In genomic region chr6:13766201-13766634, GRCh38 we compare ENCODE assay signal across 10 cellular contexts. TPM values are rescaled to one million over a fixed set of nuclear protein-coding genes. Genes with fewer than 3 reads are reported as not detected.
A peak's percentile ranks its signal among the peaks of the same experiment; 100 is the strongest.
DNase-seq lines count a peak whose midpoint lies in the region; ATAC-seq and TF ChIP-seq lines count a peak whose summit lies in the region.
"Had no signal": no experiment of that assay in that cellular context is flagged by ENCODE, and none has a peak within 500 bp of the region (broad histone marks: within the 10 kb centered on the region; RNA-seq: fewer than 3 reads in every experiment).

No MANE protein-coding gene starts in this region.

- peak overlapping the region; percentile 68 for H3K4me3 Mint-ChIP-seq in activated naive CD8-positive, alpha-beta T cell treated with anti-CD3 and anti-CD28 coated beads, Interleukin-2, amount 50 U/mL, for 24 hours

- TF ChIP-seq CTCF in tibial nerve (IDR thresholded peaks at IDR 0.05) = no peak
- TF ChIP-seq CTCF in adrenal gland (IDR thresholded peaks at IDR 0.05) = no peak

- H3K27ac ChIP-seq in tibial nerve = peak overlapping the region in 1 of 4 donors; percentile 15
- no peak overlapping the region for H3K27ac ChIP-seq in adrenal gland

- H3K4me1 ChIP-seq in tibial nerve (peaks cover 0 to 45% (median 30%) of the 10 kb centered on the region in 4 donors), adrenal gland (replicated peaks in 1 of 2) (peaks cover 0 to 8% of the 10 kb centered on the region in 2 donors)

- no peaks in the 10 kb centered on the region for H3K36me3 ChIP-seq in tibial nerve
- H3K36me3 ChIP-seq in adrenal gland (replicated peaks in 1 of 2) = no peaks in the 10 kb centered on the region

- H3K27me3 Mint-ChIP-seq in activated naive CD8-positive, alpha-beta T cell treated with anti-CD3 and anti-CD28 coated beads, Interleukin-2, amount 50 U/mL, for 24 hours = no peaks in the 10 kb centered on the region

- intact Hi-C loops in adrenal gland (cut with DNase I) = no loop called here

- TF ChIP-seq EP300 in tibial nerve (IDR thresholded peaks at IDR 0.05) = peak in 1 of 2 donors; percentile 28

- 69 to 71% methylated on average over 5 of the region's 5 CpGs for WGBS in tibial nerve, 2 donors
- 70 to 86% (median 78%) methylated on average over 5 of the region's 5 CpGs for WGBS in adrenal gland, 4 donors

- ATAC-seq in activated naive CD8-positive, alpha-beta T cell treated with anti-CD3 and anti-CD28 coated beads, Interleukin-2, amount 50 U/mL, for 24 hours = no peak
- ATAC-seq in HG03432 (IDR thresholded peaks at IDR 0.05; ENCODE audit: unreplicated experiment) = no peak

- TF ChIP-seq POLR2A in tibial nerve (IDR thresholded peaks at IDR 0.05) (no peak), adrenal gland (IDR thresholded peaks at IDR 0.05) (no peak)

- H3K36me3 Mint-ChIP-seq in activated naive CD8-positive, alpha-beta T cell treated with anti-CD3 and anti-CD28 coated beads, Interleukin-2, amount 50 U/mL, for 24 hours (ENCODE audit: low read depth) = peaks cover 4% of the 10 kb centered on the region

- H3K4me3 ChIP-seq in tibial nerve (no peak overlapping the region), adrenal gland (no peak overlapping the region)

- peaks cover 59% of the 10 kb centered on the region for H3K4me1 Mint-ChIP-seq in activated naive CD8-positive, alpha-beta T cell treated with anti-CD3 and anti-CD28 coated beads, Interleukin-2, amount 50 U/mL, for 24 hours

- no peaks in the 10 kb centered on the region for H3K9me3 Mint-ChIP-seq in activated naive CD8-positive, alpha-beta T cell treated with anti-CD3 and anti-CD28 coated beads, Interleukin-2, amount 50 U/mL, for 24 hours

- peak; percentile 62 for DNase-seq in Caki2 (ENCODE audit: low read depth)
- DNase-seq in Kasumi-1 (lab: John Stamatoyannopoulos, UW) = peak; percentile 32 to 41
- DNase-seq in activated naive CD8-positive, alpha-beta T cell treated with anti-CD3 and anti-CD28 coated beads, Interleukin-2, amount 50 U/mL, for 24 hours = no peak
- DNase-seq in kidney tubule cell (ENCODE audit: low spot score) = peak; percentile 54
- no peak for DNase-seq in tibial nerve (ENCODE audit: low spot score in 2 of 2)
- no peak for DNase-seq in adrenal gland
- DNase-seq in T-helper 1 cell = no peak
- DNase-seq: left cardiac atrium, NCI-H774 had no signal

- H3K27me3 ChIP-seq in tibial nerve (no peaks in the 10 kb centered on the region), adrenal gland (no peaks in the 10 kb centered on the region)

- in situ Hi-C loops in Caki2 (cut with HindIII; ENCODE audit: low pct_unique_long_range_greater_than_20kb, low sequenced_read_pairs) = no loop called here

- H3K9me3 ChIP-seq in tibial nerve (peaks cover 0 to 6% (median 0%) of the 10 kb centered on the region in 4 donors), adrenal gland (replicated peaks in 1 of 3) (no peaks in the 10 kb centered on the region)

- peak overlapping the region; percentile 57 for H3K27ac Mint-ChIP-seq in activated naive CD8-positive, alpha-beta T cell treated with anti-CD3 and anti-CD28 coated beads, Interleukin-2, amount 50 U/mL, for 24 hours

RNA-seq across cellular contexts. Expression of gene MCUR1, which starts 48.1 kb away (rescaled TPM):
- 21.6 and 26.5 TPM in 2 replicates for total RNA-seq in Caki2 (2014; rRNA removed; shearing (Covaris generic); ENCODE audit: low replicate concordance)
- total RNA-seq in tibial nerve (10 to 100 TPM in 2 of 4 donors, 1 to 10 TPM in 2; 7.9 to 23.7 (median 9.9) TPM), adrenal gland (10 to 100 TPM in 6 of 8 donors, 1 to 10 TPM in 2; 7.0 to 18.1 (median 12.8) TPM)
- polyA plus RNA-seq in adrenal gland = 10 to 100 TPM; 15.5 to 24.5 (median 20.9) TPM

RNA-seq across cellular contexts. Expression of gene RANBP9, which starts 54.6 kb away (rescaled TPM):
- total RNA-seq in Caki2 (2014; rRNA removed; shearing (Covaris generic); ENCODE audit: low replicate concordance) = 16.4 and 27.6 TPM in 2 replicates
- 10 to 100 TPM; 28.5 to 38.4 (median 37.7) TPM for total RNA-seq in tibial nerve
- 10 to 100 TPM; 30.8 to 63.1 (median 37.9) TPM for total RNA-seq in adrenal gland
- 10 to 100 TPM; 20.1 to 57.7 (median 26.4) TPM for polyA plus RNA-seq in adrenal gland

Comparison
In these comparisons a context has a peak if more than half of its experiments do, and no peak if none do; other contexts are left out.
1. DNase-seq: peak in Caki2 (single experiment), Kasumi-1 (2 of 2) and kidney tubule cell (single experiment); none in activated naive CD8-positive, alpha-beta T cell treated with anti-CD3 and anti-CD28 coated beads, Interleukin-2, amount 50 U/mL, for 24 hours (single experiment), tibial nerve (0 of 2), adrenal gland (0 of 7) and T-helper 1 cell (0 of 5).